In the genomic region with DNA sequence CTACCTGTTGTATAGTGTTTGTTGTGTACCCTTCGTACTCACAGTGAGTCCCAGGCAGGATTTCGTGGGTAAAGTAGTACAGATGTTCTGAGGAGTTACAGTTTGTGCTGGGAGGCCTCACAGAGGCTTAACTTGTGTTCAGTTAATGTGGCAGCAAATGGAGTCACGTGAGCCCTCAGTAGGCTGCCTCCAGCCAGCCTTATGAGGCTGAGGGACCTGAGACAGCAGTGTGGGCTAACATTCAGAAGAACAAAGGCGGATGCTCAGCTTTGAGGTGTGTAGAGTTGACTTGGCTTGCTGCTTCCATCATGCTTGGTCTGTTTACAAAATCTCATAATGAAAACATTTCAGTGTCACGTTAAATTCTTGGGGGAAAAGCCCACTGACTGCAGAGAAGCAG, we compare ENCODE assay signal across 9 cellular contexts.
DNase-seq lines count a peak whose midpoint lies in the region; ATAC-seq and TF ChIP-seq lines count a peak whose summit lies in the region.
"Had no signal": no experiment of that assay in that cellular context is flagged by ENCODE, and none has a peak within 500 bp of the region (broad histone marks: within the 10 kb centered on the region; RNA-seq: fewer than 3 reads in every experiment).

No MANE protein-coding gene starts in this region.

- H3K9me3 ChIP-seq in HUES6 (ENCODE audit: control insufficient read depth, insufficient read depth, low read depth, low read length) (no peaks in the 10 kb centered on the region), endodermal cell (ENCODE audit: control insufficient read depth, low read length) (peaks cover 1% of the 10 kb centered on the region)
- no peaks in the 10 kb centered on the region for H3K9me3 ChIP-seq in CD4-positive, alpha-beta T cell (ENCODE audit: control insufficient read depth, low read length)
- H3K9me3 ChIP-seq: thyroid gland had no signal

- peaks cover 93% of the 10 kb centered on the region for H3K4me1 ChIP-seq in HUES6 (ENCODE audit: control insufficient read depth, insufficient read depth, low read length)
- peaks cover 17% of the 10 kb centered on the region for H3K4me1 ChIP-seq in endodermal cell (ENCODE audit: control insufficient read depth, insufficient read depth, low read length)

- H3K36me3 Mint-ChIP-seq in endodermal cell (ENCODE audit: low read depth): no peaks in the 10 kb centered on the region
- peaks cover 8% of the 10 kb centered on the region for H3K36me3 Mint-ChIP-seq in stimulated activated memory B cell treated with anti-CD40 and anti-IgM and Interleukin-4, amounts not matched to agents 10 μg/mL and 1 μg/mL and 100 μg/mL, for 72 hours
- no peaks in the 10 kb centered on the region for H3K36me3 Mint-ChIP-seq in CD4-positive, alpha-beta T cell (ENCODE audit: low read depth)

- no peaks in the 10 kb centered on the region for H3K27me3 Mint-ChIP-seq in endodermal cell (ENCODE audit: insufficient read depth)
- no peaks in the 10 kb centered on the region for H3K27me3 Mint-ChIP-seq in stimulated activated memory B cell treated with anti-CD40 and anti-IgM and Interleukin-4, amounts not matched to agents 10 μg/mL and 1 μg/mL and 100 μg/mL, for 72 hours
- peaks cover 9% of the 10 kb centered on the region for H3K27me3 Mint-ChIP-seq in CD4-positive, alpha-beta T cell

- CTCF ChIA-PET in CD4-positive, alpha-beta T cell (lab: Charles Lee): no interaction called here

- no peak overlapping the region for H3K4me3 ChIP-seq in HUES6 (ENCODE audit: low read depth, low read length)
- H3K4me3 ChIP-seq in endodermal cell (ENCODE audit: low read length): no peak overlapping the region
- H3K4me3 ChIP-seq: thyroid gland had no signal

- peaks cover under 1% of the 10 kb centered on the region for H3K9me3 Mint-ChIP-seq in endodermal cell
- peaks cover under 1% of the 10 kb centered on the region for H3K9me3 Mint-ChIP-seq in stimulated activated memory B cell treated with anti-CD40 and anti-IgM and Interleukin-4, amounts not matched to agents 10 μg/mL and 1 μg/mL and 100 μg/mL, for 72 hours
- H3K9me3 Mint-ChIP-seq in CD4-positive, alpha-beta T cell: no peaks in the 10 kb centered on the region

- H3K9ac ChIP-seq in HUES6 (ENCODE audit: low read length) (no peak overlapping the region), endodermal cell (ENCODE audit: extremely low read depth, low read length, poor library complexity, severe bottlenecking) (no peak overlapping the region)

- TF ChIP-seq CTCF in endodermal cell (conservative IDR thresholded peaks at IDR 0.05): no peak
- no peak for TF ChIP-seq CTCF in CD4-positive, alpha-beta T cell (IDR thresholded peaks at IDR 0.05)

- H3K27me3 ChIP-seq in HUES6 (ENCODE audit: control insufficient read depth, insufficient read depth, low read length) (no peaks in the 10 kb centered on the region), endodermal cell (ENCODE audit: control insufficient read depth, insufficient read depth, low read length, poor library complexity, severe bottlenecking) (no peaks in the 10 kb centered on the region)
- peaks cover 9% of the 10 kb centered on the region for H3K27me3 ChIP-seq in CD4-positive, alpha-beta T cell (ENCODE audit: control insufficient read depth, insufficient read depth, low read length)
- H3K27me3 ChIP-seq: thyroid gland had no signal

- peak; percentile 28 for ATAC-seq in GM19395 (IDR thresholded peaks at IDR 0.05; ENCODE audit: unreplicated experiment)
- ATAC-seq in stimulated activated memory B cell treated with anti-CD40 and anti-IgM and Interleukin-4, amounts not matched to agents 10 μg/mL and 1 μg/mL and 100 μg/mL, for 72 hours: no peak
- no peak for ATAC-seq in CD4-positive, alpha-beta T cell (ENCODE audit: poor library complexity)

- H3K27ac ChIP-seq in HUES6 (ENCODE audit: low read depth, low read length) (peak overlapping the region; percentile 57), endodermal cell (ENCODE audit: low read depth, low read length) (no peak overlapping the region)
- no peak overlapping the region for H3K27ac ChIP-seq in CD4-positive, alpha-beta T cell (ENCODE audit: low read depth, low read length)
- H3K27ac ChIP-seq: thyroid gland had no signal

- DNase-seq in endodermal cell (no peak), NCI-H2171 (lab: John Stamatoyannopoulos, UW) (no peak), NCI-H1105 treated with DMSO at 0.1 percent for 48 hours (lab: John Stamatoyannopoulos, UW) (no peak)
- DNase-seq in CD4-positive, alpha-beta T cell: no peak
- DNase-seq: SHP77, thyroid gland had no signal

- 68 to 84% methylated on average over 4 to 5 of the region's 5 CpGs for WGBS in endodermal cell (ENCODE audit: insufficient coverage in 1 of 2, insufficient read length in 1 of 2), 2 experiments

- H3K36me3 ChIP-seq in HUES6 (ENCODE audit: control insufficient read depth, insufficient read depth, low read length): no peaks in the 10 kb centered on the region
- H3K36me3 ChIP-seq in endodermal cell (ENCODE audit: control insufficient read depth, insufficient read depth, low read length): no peaks in the 10 kb centered on the region
- H3K36me3 ChIP-seq: thyroid gland had no signal

- H3K4me1 Mint-ChIP-seq in endodermal cell: peaks cover 57% of the 10 kb centered on the region
- H3K4me1 Mint-ChIP-seq in stimulated activated memory B cell treated with anti-CD40 and anti-IgM and Interleukin-4, amounts not matched to agents 10 μg/mL and 1 μg/mL and 100 μg/mL, for 72 hours: peaks cover 67% of the 10 kb centered on the region
- H3K4me1 Mint-ChIP-seq in CD4-positive, alpha-beta T cell (ENCODE audit: low read depth): peaks cover 6% of the 10 kb centered on the region

- peak overlapping the region; percentile 72 for H3K27ac Mint-ChIP-seq in endodermal cell
- H3K27ac Mint-ChIP-seq in stimulated activated memory B cell treated with anti-CD40 and anti-IgM and Interleukin-4, amounts not matched to agents 10 μg/mL and 1 μg/mL and 100 μg/mL, for 72 hours: peak overlapping the region; percentile 20
- no peak overlapping the region for H3K27ac Mint-ChIP-seq in CD4-positive, alpha-beta T cell

- intact Hi-C loops in CD4-positive, alpha-beta T cell (cut with DNase I, micrococcal nuclease): loop anchor here in 1 of 2 experiments (10.0 kb wide), 2 partner anchors 116 to 266 kb away; partner anchors contain the start of gene TRIO

- H3K4me3 Mint-ChIP-seq in endodermal cell: no peak overlapping the region
- no peak overlapping the region for H3K4me3 Mint-ChIP-seq in stimulated activated memory B cell treated with anti-CD40 and anti-IgM and Interleukin-4, amounts not matched to agents 10 μg/mL and 1 μg/mL and 100 μg/mL, for 72 hours
- no peak overlapping the region for H3K4me3 Mint-ChIP-seq in CD4-positive, alpha-beta T cell

- POLR2A ChIA-PET in CD4-positive, alpha-beta T cell (lab: Charles Lee): no interaction called here
